8 cellular contexts compared by ENCODE assay signal in genomic region chr3:192514754-192515660, GRCh38.
DNase-seq lines count a peak whose midpoint lies in the region; ATAC-seq and TF ChIP-seq lines count a peak whose summit lies in the region.

No MANE protein-coding gene starts in this region.

- peak overlapping the region; percentile 41 for H3K4me3 ChIP-seq in ectodermal cell (ENCODE audit: insufficient read depth, low read depth, low read length)

- ATAC-seq in HG03025 (IDR thresholded peaks at IDR 0.05; ENCODE audit: low FRiP score, unreplicated experiment) (no peak), HG03520 (IDR thresholded peaks at IDR 0.05; ENCODE audit: unreplicated experiment) (no peak)

- no peaks in the 10 kb centered on the region for H3K4me1 ChIP-seq in ectodermal cell (ENCODE audit: control insufficient read depth, insufficient read depth, low read length)

- peaks cover 8% of the 10 kb centered on the region for H3K4me1 Mint-ChIP-seq in nephron

- H3K36me3 ChIP-seq in ectodermal cell (ENCODE audit: control insufficient read depth, insufficient read depth, low read length): no peaks in the 10 kb centered on the region

- no peaks in the 10 kb centered on the region for H3K36me3 Mint-ChIP-seq in nephron (ENCODE audit: low read depth)

- H3K27me3 ChIP-seq in ectodermal cell (ENCODE audit: control insufficient read depth, insufficient read depth, low read length, poor library complexity, severe bottlenecking): peaks cover 46% of the 10 kb centered on the region

- WGBS in ectodermal cell, 2 experiments: 1% methylated on average over 74 of the region's 74 CpGs

- H3K9me3 ChIP-seq in ectodermal cell (ENCODE audit: control insufficient read depth, low read length): no peaks in the 10 kb centered on the region

- H3K9me3 Mint-ChIP-seq in nephron: no peaks in the 10 kb centered on the region

- H3K4me3 Mint-ChIP-seq in nephron: peak overlapping the region; percentile 73 to 85 (median 81)

- H3K27me3 Mint-ChIP-seq in nephron (ENCODE audit: low read depth): peaks cover 68% of the 10 kb centered on the region

- H3K27ac ChIP-seq in ectodermal cell (ENCODE audit: insufficient read depth, low read depth, low read length, poor library complexity, severe bottlenecking): no peak overlapping the region

- H3K27ac Mint-ChIP-seq in nephron: no peak overlapping the region

- DNase-seq in DMS53 treated with DMSO at 0.1 percent for 48 hours (lab: John Stamatoyannopoulos, UW; ENCODE audit: unreplicated experiment) (peak; percentile 53), NCI-H2081 treated with DMSO at 0.1 percent for 48 hours (lab: John Stamatoyannopoulos, UW) (peak; percentile 47), GOT3 (lab: John Stamatoyannopoulos, UW) (no peak), T-helper 2 cell (no peak)

- TF ChIP-seq CTCF in nephron (IDR thresholded peaks at IDR 0.05; ENCODE audit: unreplicated experiment in 3 of 3): peak; percentile 20 to 44 (median 30)

Comparison
In these comparisons a context has a peak if more than half of its experiments do, and no peak if none do; other contexts are left out.
1. DNase-seq: peak in DMS53 treated with DMSO at 0.1 percent for 48 hours (single experiment) and NCI-H2081 treated with DMSO at 0.1 percent for 48 hours (single experiment); none in GOT3 (single experiment) and T-helper 2 cell (0 of 5).